12 cellular contexts compared by ENCODE assay signal in genomic region chr10:79171504-79171903, GRCh38.
DNase-seq lines count a peak whose midpoint lies in the region; ATAC-seq, FAIRE-seq and TF ChIP-seq lines count a peak whose summit lies in the region.
"Had no signal": no experiment of that assay in that cellular context is flagged by ENCODE, and none has a peak within 500 bp of the region (broad histone marks: within the 10 kb centered on the region; RNA-seq: fewer than 3 reads in every experiment).

No MANE protein-coding gene starts in this region.

- no peaks in the 10 kb centered on the region; the same call in 1 of the 2 replicates for H4K20me1 ChIP-seq in K562 (replicated peaks; ENCODE audit: control insufficient read depth, insufficient read depth, low read length)

- in situ Hi-C loops in K562 (cut with MboI), result no loop called here

- CTCF ChIA-PET in K562 (lab: Yijun Ruan, JAX; ENCODE audit: low intra/inter-chr PET ratio), result no interaction called here

- BruUV-seq in K562 (replicated peaks; lab: Mats Ljungman, UMichigan), result no TSS peak

- no peak overlapping the region for H3K4me2 ChIP-seq in K562 (ENCODE audit: insufficient read depth, low read length)
- H3K4me2 ChIP-seq: GM23338 had no signal

- no peaks in the 10 kb centered on the region for H3K9me3 ChIP-seq in K562 (replicated peaks; ENCODE audit: control insufficient read depth, insufficient read depth, low read depth, low read length)

- H3K4me1 ChIP-seq in K562 (replicated peaks in 1 of 2; ENCODE audit: control insufficient read depth in 2 of 2, insufficient read depth in 2 of 2, low read length in 2 of 2), result peaks cover 13 to 35% of the 10 kb centered on the region in 2 experiments; a peak in 4 of 5 replicates

- TF ChIP-seq CTCF in K562 (IDR thresholded peaks at IDR 0.05 in 2 of 3, conservative IDR thresholded peaks at IDR 0.05 in 1 of 3; ENCODE audit: insufficient read depth in 2 of 3, low read depth in 1 of 3, low read length in 3 of 3), result no peak
- no peak for TF ChIP-seq CTCF in type B pancreatic cell (conservative IDR thresholded peaks at IDR 0.05)
- TF ChIP-seq CTCF in natural killer cell (IDR thresholded peaks at IDR 0.05), result no peak

- H3K27ac ChIP-seq in K562 (ENCODE audit: extremely low read depth, low read depth, low read length), result no peak overlapping the region

- ATAC-seq in K562 (no peak), natural killer cell (no peak)
- ATAC-seq: GM23338 had no signal

- no peak for FAIRE-seq in K562 (lab: Jason Lieb, UNC)
- FAIRE-seq: RCC 7860 had no signal

- H3K27me3 ChIP-seq in H7 (ENCODE audit: control insufficient read depth, insufficient read depth, low read length), result no peaks in the 10 kb centered on the region
- no peaks in the 10 kb centered on the region for H3K27me3 ChIP-seq in K562 (ENCODE audit: control insufficient read depth in 2 of 2, insufficient read depth in 2 of 2, low read length in 2 of 2)

- peak overlapping the region; percentile 75 for H3K27ac Mint-ChIP-seq in type B pancreatic cell
- no peak overlapping the region for H3K27ac Mint-ChIP-seq in natural killer cell
- H3K27ac Mint-ChIP-seq: CD8-positive, alpha-beta memory T cell; GM23338 had no signal

- H2AFZ ChIP-seq in K562 (ENCODE audit: low read depth, low read length), result no peak overlapping the region
- H2AFZ ChIP-seq: GM23338 had no signal

- no peak overlapping the region for H3K4me3 ChIP-seq in H7 (ENCODE audit: insufficient read depth, low read depth, low read length)
- no peak overlapping the region for H3K4me3 ChIP-seq in K562
- H3K4me3 ChIP-seq: GM23338 had no signal

- H3K4me1 Mint-ChIP-seq in type B pancreatic cell (ENCODE audit: unreplicated experiment) (peaks cover 34% of the 10 kb centered on the region), natural killer cell (peaks cover 6 to 17% of the 10 kb centered on the region in 2 donors)
- H3K4me1 Mint-ChIP-seq: CD8-positive, alpha-beta memory T cell had no signal

- H3K27me3 Mint-ChIP-seq in type B pancreatic cell, result no peaks in the 10 kb centered on the region
- no peaks in the 10 kb centered on the region for H3K27me3 Mint-ChIP-seq in natural killer cell (ENCODE audit: low read depth in 2 of 2)
- H3K27me3 Mint-ChIP-seq: CD8-positive, alpha-beta memory T cell had no signal

- intact Hi-C loops in K562 (cut with micrococcal nuclease), result no loop called here
- intact Hi-C loops in natural killer cell (cut with micrococcal nuclease), result no loop called here

- DNase-seq in H7 (peak; percentile 42), K562 (ENCODE audit: extremely low read depth in 1 of 4, low spot score in 3 of 4) (no peak), kidney tubule cell (ENCODE audit: low spot score) (peak; percentile 61), type B pancreatic cell (ENCODE audit: extremely low spot score, unreplicated experiment) (no peak), natural killer cell (no peak), T1000 (lab: John Stamatoyannopoulos, UW) (no peak)
- DNase-seq in activated naive CD4-positive, alpha-beta T cell treated with anti-CD3 and anti-CD28 coated beads, Interleukin-2, amount 50 U/mL, for 16 hours, result no peak
- DNase-seq: CD8-positive, alpha-beta memory T cell; NCI-H187 treated with DMSO at 0.1 percent for 48 hours; NCI-H510A treated with DMSO at 0.1 percent for 48 hours had no signal

- H3K9me3 Mint-ChIP-seq in type B pancreatic cell, result no peaks in the 10 kb centered on the region
- no peaks in the 10 kb centered on the region for H3K9me3 Mint-ChIP-seq in natural killer cell
- H3K9me3 Mint-ChIP-seq: CD8-positive, alpha-beta memory T cell; GM23338 had no signal

- no peaks in the 10 kb centered on the region for H3K9me1 ChIP-seq in K562 (ENCODE audit: control insufficient read depth, insufficient read depth, low read length)

- TF ChIP-seq RAD21 in K562 (CRISPR knock-in tag; conservative IDR thresholded peaks at IDR 0.05 in 1 of 2, IDR thresholded peaks at IDR 0.05 in 1 of 2), result no peak

- H3K36me3 Mint-ChIP-seq in type B pancreatic cell (peaks cover 5% of the 10 kb centered on the region), natural killer cell (no peaks in the 10 kb centered on the region)

- H3K4me3 Mint-ChIP-seq in type B pancreatic cell (no peak overlapping the region), natural killer cell (no peak overlapping the region)
- H3K4me3 Mint-ChIP-seq: CD8-positive, alpha-beta memory T cell; GM23338 had no signal

- WGBS in K562 (ENCODE audit: insufficient coverage, low coverage, missing lambda C conversion rate), result 86% methylated on average over 5 of the region's 5 CpGs

- TF ChIP-seq POLR2A in K562 (conservative IDR thresholded peaks at IDR 0.05), result no peak

- H3K9ac ChIP-seq in K562 (ENCODE audit: insufficient read depth in 1 of 2, low read depth in 2 of 2, low read length in 2 of 2), result no peak overlapping the region

- no peak for TF ChIP-seq EP300 in K562 (IDR thresholded peaks at IDR 0.05; ENCODE audit: low read length)

- POLR2A ChIA-PET in K562 (lab: Yijun Ruan, JAX), result no interaction called here

- H3K36me3 ChIP-seq in H7 (replicated peaks; ENCODE audit: control insufficient read depth, insufficient read depth, low read length) (no peaks in the 10 kb centered on the region; the same call in 1 of the 2 replicates), K562 (ENCODE audit: control insufficient read depth, insufficient read depth, low read length) (peaks cover 22% of the 10 kb centered on the region; the same call in 2 of the 3 replicates)

- H3K79me2 ChIP-seq in K562 (ENCODE audit: control insufficient read depth, insufficient read depth, low read length), result no peaks in the 10 kb centered on the region; the same call in 2 of the 3 replicates

TF ChIP-seq in K562, 482 proteins besides CTCF, POLR2A, EP300 and RAD21:
- TF ChIP-seq ZNF124 (CRISPR knock-in tag; IDR thresholded peaks at IDR 0.05), result no peak
- peak; percentile 93 for TF ChIP-seq ZNF3 (CRISPR knock-in tag; IDR thresholded peaks at IDR 0.05)
- TF ChIP-seq FOS (IDR thresholded peaks at IDR 0.05; ENCODE audit: extremely low read depth, insufficient read length), result no peak
- peak; percentile 12 for TF ChIP-seq RBM25 (IDR thresholded peaks at IDR 0.05; ENCODE audit: low read depth, low read length, severe bottlenecking)
- peak; percentile 94 for TF ChIP-seq ZFP36 (IDR thresholded peaks at IDR 0.05; ENCODE audit: low read depth, low read length, partially characterized antibody)
- TF ChIP-seq ZNF436 (CRISPR knock-in tag; IDR thresholded peaks at IDR 0.05), result peak; percentile 59; the same call in 1 of the 2 replicates
TF ChIP-seq in K562: peak in this region for 4.

Comparison
In these comparisons a context has a peak if more than half of its experiments do, and no peak if none do; other contexts are left out.
1. DNase-seq: peak in H7 (single experiment) and kidney tubule cell (single experiment); none in K562 (0 of 4), type B pancreatic cell (single experiment), natural killer cell (single experiment), T1000 (single experiment) and activated naive CD4-positive, alpha-beta T cell treated with anti-CD3 and anti-CD28 coated beads, Interleukin-2, amount 50 U/mL, for 16 hours (single experiment).